In genomic region chr7:94003446-94004023, GRCh38 we compare ENCODE assay signal across 8 cellular contexts. TPM values are rescaled to one million over a fixed set of nuclear protein-coding genes. Genes with fewer than 3 reads are reported as not detected.
A peak's percentile ranks its signal among the peaks of the same experiment; 100 is the strongest.
DNase-seq lines count a peak whose midpoint lies in the region; ATAC-seq and TF ChIP-seq lines count a peak whose summit lies in the region.

No MANE protein-coding gene starts in this region.

- DNase-seq in Caco-2 (no peak), T-cell (peak in 4 of 34 experiments; percentile 1 to 7 (median 2)), fibroblast of gingiva (ENCODE audit: low read depth) (peak; percentile 2), neuronal stem cell (ENCODE audit: low spot score) (no peak), NCI-H510A (lab: John Stamatoyannopoulos, UW) (no peak), Kasumi-1 (lab: John Stamatoyannopoulos, UW) (no peak)

- ATAC-seq in GM19351 (IDR thresholded peaks at IDR 0.05; ENCODE audit: unreplicated experiment) (peak; percentile 28), HG03342 (IDR thresholded peaks at IDR 0.05; ENCODE audit: unreplicated experiment) (peak; percentile 40), T-cell (replicated peaks in 1 of 4) (peak; percentile 30 to 40 (median 35))

- peaks cover 13% of the 10 kb centered on the region for H3K27me3 Mint-ChIP-seq in Caco-2 (ENCODE audit: insufficient read depth, unreplicated experiment)
- H3K27me3 Mint-ChIP-seq in T-cell = peaks cover 3 to 10% of the 10 kb centered on the region in 2 donors

- intact Hi-C loops in Caco-2 (cut with micrococcal nuclease; ENCODE audit: unreplicated experiment) = loop anchor here (5.0 kb wide), 1 partner anchor 84 kb away; no protein-coding TSS in a partner anchor

- H3K27ac Mint-ChIP-seq in Caco-2 (ENCODE audit: unreplicated experiment) (peak overlapping the region; percentile 100), T-cell (peak overlapping the region; percentile 94 to 99)

- no CpG with 5 or more reads among the region's 16 CpGs for WGBS in neuronal stem cell (ENCODE audit: extremely low coverage in 2 of 2, insufficient read length in 2 of 2, insufficient replicate concordance in 1 of 2), 2 donors

- peak overlapping the region; percentile 98 for H2AFZ ChIP-seq in neuronal stem cell (ENCODE audit: low read length)

- no peak overlapping the region for H2AK5ac ChIP-seq in neuronal stem cell (ENCODE audit: low read depth, low read length)

- H2BK15ac ChIP-seq in neuronal stem cell (ENCODE audit: low read length) = no peak overlapping the region

- no peak overlapping the region for H3K18ac ChIP-seq in neuronal stem cell (ENCODE audit: low read length)

- no peaks in the 10 kb centered on the region for H3K79me1 ChIP-seq in neuronal stem cell (ENCODE audit: low read depth, low read length)

- H3K9me3 Mint-ChIP-seq in Caco-2 (ENCODE audit: unreplicated experiment) (no peaks in the 10 kb centered on the region), T-cell (no peaks in the 10 kb centered on the region)

- no peak for TF ChIP-seq CTCF in Caco-2 (IDR thresholded peaks at IDR 0.05; ENCODE audit: insufficient read depth in 1 of 2, low read depth in 1 of 2, low read length in 1 of 2, severe bottlenecking in 1 of 2, unreplicated experiment in 1 of 2)

- H3K4me3 ChIP-seq in Caco-2 (ENCODE audit: low read depth, low read length) (peak overlapping the region; percentile 93), neuronal stem cell (ENCODE audit: low read length in 2 of 2) (peak overlapping the region; percentile 62 to 97)

- H2BK5ac ChIP-seq in neuronal stem cell (ENCODE audit: low read length) = no peak overlapping the region

- H3K4me1 ChIP-seq in Caco-2 (peaks cover 5% of the 10 kb centered on the region; the same call in 1 of the 2 replicates), neuronal stem cell (ENCODE audit: control insufficient read depth in 2 of 2, insufficient read depth in 1 of 2, low read depth in 1 of 2, low read length in 2 of 2) (peaks cover 2 to 8% of the 10 kb centered on the region in 2 donors)

- H2BK12ac ChIP-seq in neuronal stem cell (ENCODE audit: low read length) = no peak overlapping the region

- no peak overlapping the region for H3K23ac ChIP-seq in neuronal stem cell (ENCODE audit: low read depth, low read length, poor library complexity)

- BruUV-seq in Caco-2 (replicated peaks; lab: Mats Ljungman, UMichigan) = TSS peak; percentile 82

- H3K36me3 ChIP-seq in Caco-2 (ENCODE audit: control insufficient read depth, insufficient read depth, low read length) (no peaks in the 10 kb centered on the region), neuronal stem cell (replicated peaks in 1 of 2; ENCODE audit: control insufficient read depth in 2 of 2, insufficient read depth in 2 of 2, low read length in 2 of 2) (peaks cover 0 to 20% of the 10 kb centered on the region in 2 donors)

- no peak overlapping the region for H4K91ac ChIP-seq in neuronal stem cell (ENCODE audit: low read depth, low read length, poor library complexity)

- POLR2A ChIA-PET in Caco-2 (lab: Charles Lee) (no interaction called here), T-cell (lab: Charles Lee) (interaction anchor here in 1 of 2 donors (0.7 kb wide), 1 partner anchor 31 kb away, joined by 3 read pairs; no protein-coding TSS in a partner anchor)

- H3K36me3 Mint-ChIP-seq in Caco-2 (ENCODE audit: insufficient read depth, unreplicated experiment) (no peaks in the 10 kb centered on the region), T-cell (peaks cover 9% of the 10 kb centered on the region)

- H2BK120ac ChIP-seq in neuronal stem cell (ENCODE audit: low read depth, low read length) = no peak overlapping the region

- H3K4me2 ChIP-seq in neuronal stem cell (ENCODE audit: insufficient read depth, low read length, poor library complexity, severe bottlenecking) = peak overlapping the region; percentile 55

- H3K9ac ChIP-seq in neuronal stem cell (ENCODE audit: low read depth, low read length, poor library complexity) = peak overlapping the region; percentile 83

- H3K27ac ChIP-seq in neuronal stem cell (replicated peaks; ENCODE audit: low read length) = no peak overlapping the region

- H3K27me3 ChIP-seq in Caco-2 (replicated peaks; ENCODE audit: control insufficient read depth, insufficient read depth, low read length) = no peaks in the 10 kb centered on the region
- no peaks in the 10 kb centered on the region for H3K27me3 ChIP-seq in neuronal stem cell (ENCODE audit: control insufficient read depth in 3 of 3, insufficient read depth in 3 of 3, low read depth in 1 of 3, low read length in 3 of 3)

- H4K8ac ChIP-seq in neuronal stem cell (ENCODE audit: low read depth, low read length) = no peak overlapping the region

- H3K4me1 Mint-ChIP-seq in Caco-2 (ENCODE audit: low read depth, unreplicated experiment) (peaks cover 10% of the 10 kb centered on the region), T-cell (peaks cover 43 to 52% (median 49%) of the 10 kb centered on the region in 3 donors)

- H3K14ac ChIP-seq in neuronal stem cell (ENCODE audit: low read length) = no peak overlapping the region

- CTCF ChIA-PET in Caco-2 (lab: Charles Lee) = no interaction called here
- CTCF ChIA-PET in T-cell (lab: Charles Lee) = no interaction called here

- H3K9me3 ChIP-seq in Caco-2 (no peaks in the 10 kb centered on the region), neuronal stem cell (replicated peaks in 1 of 2; ENCODE audit: control insufficient read depth in 2 of 2, insufficient read depth in 1 of 2, low read depth in 1 of 2, low read length in 2 of 2) (no peaks in the 10 kb centered on the region)

- H3K4me3 Mint-ChIP-seq in Caco-2 (ENCODE audit: unreplicated experiment) (peak overlapping the region; percentile 100), T-cell (peak overlapping the region; percentile 96 to 99 (median 98))

- no peak overlapping the region for H3K4ac ChIP-seq in neuronal stem cell (ENCODE audit: low read length)

RNA-seq across cellular contexts. Expression of gene BET1, which starts 0.6 kb away (rescaled TPM):
- total RNA-seq in Caco-2 (2022) (19.9 TPM in 2 replicates), T-cell (10 to 100 TPM; 11.9 to 27.2 (median 25.4) TPM)
- 35.3 TPM for polyA plus RNA-seq in neuronal stem cell (2013, experiment 1 of 2)
- polyA plus RNA-seq in neuronal stem cell (2013, experiment 2 of 2) = 36.0 TPM
